In genomic region chrX:2484721-2485459, GRCh38 we compare ENCODE assay signal across 2 cellular contexts.
TF ChIP-seq lines count a peak whose summit lies in the region.

No MANE protein-coding gene starts in this region.

TF ChIP-seq in GM23338, 12 proteins besides CTCF, POLR2A, EP300 and RAD21:
- TF ChIP-seq POLR2AphosphoS5 (IDR thresholded peaks at IDR 0.05; ENCODE audit: low read depth) (no peak), EZH2phosphoT487 (IDR thresholded peaks at IDR 0.05; ENCODE audit: unreplicated experiment) (no peak), EZH2 (IDR thresholded peaks at IDR 0.05; ENCODE audit: low read depth, unreplicated experiment) (no peak), NANOG (IDR thresholded peaks at IDR 0.05; ENCODE audit: borderline replicate concordance) (no peak), CREB1 (CRISPR knock-in tag; IDR thresholded peaks at IDR 0.05; ENCODE audit: low read depth) (no peak), ZNF331 (CRISPR knock-in tag; IDR thresholded peaks at IDR 0.05; ENCODE audit: low read depth) (no peak), ZNF114 (CRISPR knock-in tag; IDR thresholded peaks at IDR 0.05) (no peak)
- TF ChIP-seq, protein P1, sequence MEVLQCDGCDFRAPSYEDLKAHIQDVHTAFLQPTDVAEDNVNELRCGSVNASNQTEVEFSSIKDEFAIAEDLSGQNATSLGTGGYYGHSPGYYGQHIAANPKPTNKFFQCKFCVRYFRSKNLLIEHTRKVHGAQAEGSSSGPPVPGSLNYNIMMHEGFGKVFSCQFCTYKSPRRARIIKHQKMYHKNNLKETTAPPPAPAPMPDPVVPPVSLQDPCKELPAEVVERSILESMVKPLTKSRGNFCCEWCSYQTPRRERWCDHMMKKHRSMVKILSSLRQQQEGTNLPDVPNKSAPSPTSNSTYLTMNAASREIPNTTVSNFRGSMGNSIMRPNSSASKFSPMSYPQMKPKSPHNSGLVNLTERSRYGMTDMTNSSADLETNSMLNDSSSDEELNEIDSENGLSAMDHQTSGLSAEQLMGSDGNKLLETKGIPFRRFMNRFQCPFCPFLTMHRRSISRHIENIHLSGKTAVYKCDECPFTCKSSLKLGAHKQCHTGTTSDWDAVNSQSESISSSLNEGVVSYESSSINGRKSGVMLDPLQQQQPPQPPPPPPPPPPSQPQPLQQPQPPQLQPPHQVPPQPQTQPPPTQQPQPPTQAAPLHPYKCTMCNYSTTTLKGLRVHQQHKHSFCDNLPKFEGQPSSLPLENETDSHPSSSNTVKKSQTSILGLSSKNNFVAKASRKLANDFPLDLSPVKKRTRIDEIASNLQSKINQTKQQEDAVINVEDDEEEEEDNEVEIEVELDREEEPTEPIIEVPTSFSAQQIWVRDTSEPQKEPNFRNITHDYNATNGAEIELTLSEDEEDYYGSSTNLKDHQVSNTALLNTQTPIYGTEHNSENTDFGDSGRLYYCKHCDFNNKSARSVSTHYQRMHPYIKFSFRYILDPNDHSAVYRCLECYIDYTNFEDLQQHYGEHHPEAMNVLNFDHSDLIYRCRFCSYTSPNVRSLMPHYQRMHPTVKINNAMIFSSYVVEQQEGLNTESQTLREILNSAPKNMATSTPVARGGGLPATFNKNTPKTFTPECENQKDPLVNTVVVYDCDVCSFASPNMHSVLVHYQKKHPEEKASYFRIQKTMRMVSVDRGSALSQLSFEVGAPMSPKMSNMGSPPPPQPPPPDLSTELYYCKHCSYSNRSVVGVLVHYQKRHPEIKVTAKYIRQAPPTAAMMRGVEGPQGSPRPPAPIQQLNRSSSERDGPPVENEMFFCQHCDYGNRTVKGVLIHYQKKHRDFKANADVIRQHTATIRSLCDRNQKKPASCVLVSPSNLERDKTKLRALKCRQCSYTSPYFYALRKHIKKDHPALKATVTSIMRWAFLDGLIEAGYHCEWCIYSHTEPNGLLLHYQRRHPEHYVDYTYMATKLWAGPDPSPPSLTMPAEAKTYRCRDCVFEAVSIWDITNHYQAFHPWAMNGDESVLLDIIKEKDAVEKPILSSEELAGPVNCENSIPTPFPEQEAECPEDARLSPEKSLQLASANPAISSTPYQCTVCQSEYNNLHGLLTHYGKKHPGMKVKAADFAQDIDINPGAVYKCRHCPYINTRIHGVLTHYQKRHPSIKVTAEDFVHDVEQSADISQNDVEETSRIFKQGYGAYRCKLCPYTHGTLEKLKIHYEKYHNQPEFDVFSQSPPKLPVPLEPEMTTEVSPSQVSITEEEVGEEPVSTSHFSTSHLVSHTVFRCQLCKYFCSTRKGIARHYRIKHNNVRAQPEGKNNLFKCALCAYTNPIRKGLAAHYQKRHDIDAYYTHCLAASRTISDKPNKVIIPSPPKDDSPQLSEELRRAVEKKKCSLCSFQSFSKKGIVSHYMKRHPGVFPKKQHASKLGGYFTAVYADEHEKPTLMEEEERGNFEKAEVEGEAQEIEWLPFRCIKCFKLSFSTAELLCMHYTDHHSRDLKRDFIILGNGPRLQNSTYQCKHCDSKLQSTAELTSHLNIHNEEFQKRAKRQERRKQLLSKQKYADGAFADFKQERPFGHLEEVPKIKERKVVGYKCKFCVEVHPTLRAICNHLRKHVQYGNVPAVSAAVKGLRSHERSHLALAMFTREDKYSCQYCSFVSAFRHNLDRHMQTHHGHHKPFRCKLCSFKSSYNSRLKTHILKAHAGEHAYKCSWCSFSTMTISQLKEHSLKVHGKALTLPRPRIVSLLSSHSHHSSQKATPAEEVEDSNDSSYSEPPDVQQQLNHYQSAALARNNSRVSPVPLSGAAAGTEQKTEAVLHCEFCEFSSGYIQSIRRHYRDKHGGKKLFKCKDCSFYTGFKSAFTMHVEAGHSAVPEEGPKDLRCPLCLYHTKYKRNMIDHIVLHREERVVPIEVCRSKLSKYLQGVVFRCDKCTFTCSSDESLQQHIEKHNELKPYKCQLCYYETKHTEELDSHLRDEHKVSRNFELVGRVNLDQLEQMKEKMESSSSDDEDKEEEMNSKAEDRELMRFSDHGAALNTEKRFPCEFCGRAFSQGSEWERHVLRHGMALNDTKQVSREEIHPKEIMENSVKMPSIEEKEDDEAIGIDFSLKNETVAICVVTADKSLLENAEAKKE (CRISPR knock-in tag; IDR thresholded peaks at IDR 0.05): no peak

TF ChIP-seq in H1, 55 proteins besides CTCF, POLR2A, EP300 and RAD21:
- TF ChIP-seq SP4 (IDR thresholded peaks at IDR 0.05; ENCODE audit: low read length) (no peak), KDM4A (IDR thresholded peaks at IDR 0.05; ENCODE audit: low read depth, low read length, severe bottlenecking) (no peak), ASH2L (IDR thresholded peaks at IDR 0.05; ENCODE audit: low read length) (peak; percentile 21)
TF ChIP-seq in H1: peak in this region for 1.
